In genomic region chr10:84317174-84317573, GRCh38 we compare ENCODE assay signal across 15 cellular contexts. TPM values are rescaled to one million over a fixed set of nuclear protein-coding genes. Genes with fewer than 3 reads are reported as not detected.
A peak's percentile ranks its signal among the peaks of the same experiment; 100 is the strongest.
DNase-seq lines count a peak whose midpoint lies in the region; ATAC-seq, FAIRE-seq and TF ChIP-seq lines count a peak whose summit lies in the region.
"Had no signal": no experiment of that assay in that cellular context is flagged by ENCODE, and none has a peak within 500 bp of the region (broad histone marks: within the 10 kb centered on the region; RNA-seq: fewer than 3 reads in every experiment).

No MANE protein-coding gene starts in this region.

- FAIRE-seq in H54 (lab: Jason Lieb, UNC): peak; percentile 11
- FAIRE-seq: astrocyte, HTR-8/SVneo had no signal

- TF ChIP-seq POLR2A in H54 (IDR thresholded peaks at IDR 0.05; ENCODE audit: low read depth, low read length): no peak

- DNase-seq in H54 (ENCODE audit: insufficient read length, low spot score): no peak
- DNase-seq in putamen (ENCODE audit: low spot score): peak; percentile 34
- DNase-seq in ureter (ENCODE audit: low spot score): no peak
- DNase-seq: activated CD8-positive, alpha-beta T cell treated with anti-CD3 and anti-CD28 coated beads, Interleukin-2, amount 10 ng/mL, durations not matched to agents 7 days and 5 days; activated effector memory CD4-positive, alpha-beta T cell treated with anti-CD3 and anti-CD28 coated beads, Interleukin-2, amount 50 U/mL, for 16 hours; DND-41; mammary epithelial cell; SIG-M5; stimulated activated naive CD4-positive, alpha-beta T cell treated with Interleukin-2 at 50 U/mL for 16 hours had no signal

- ATAC-seq in GM18909 (IDR thresholded peaks at IDR 0.05; ENCODE audit: poor library complexity, unreplicated experiment) (peak; percentile 74), HG03457 (IDR thresholded peaks at IDR 0.05; ENCODE audit: unreplicated experiment) (peak; percentile 54), HG03175 (IDR thresholded peaks at IDR 0.05; ENCODE audit: unreplicated experiment) (no peak), HG03097 (IDR thresholded peaks at IDR 0.05; ENCODE audit: low FRiP score, unreplicated experiment) (no peak)
- ATAC-seq: activated CD8-positive, alpha-beta T cell treated with anti-CD3 and anti-CD28 coated beads, Interleukin-2, amount 10 ng/mL, durations not matched to agents 7 days and 5 days had no signal

RNA-seq across cellular contexts. Expression of gene CCSER2, which starts 11.2 kb away (rescaled TPM):
- total RNA-seq in ureter: 75.4 TPM

Comparison
In these comparisons a context has a peak if more than half of its experiments do, and no peak if none do; other contexts are left out.
1. ATAC-seq: peak in GM18909 (single experiment) and HG03457 (single experiment); none in HG03175 (single experiment) and HG03097 (single experiment).